In the genomic region with DNA sequence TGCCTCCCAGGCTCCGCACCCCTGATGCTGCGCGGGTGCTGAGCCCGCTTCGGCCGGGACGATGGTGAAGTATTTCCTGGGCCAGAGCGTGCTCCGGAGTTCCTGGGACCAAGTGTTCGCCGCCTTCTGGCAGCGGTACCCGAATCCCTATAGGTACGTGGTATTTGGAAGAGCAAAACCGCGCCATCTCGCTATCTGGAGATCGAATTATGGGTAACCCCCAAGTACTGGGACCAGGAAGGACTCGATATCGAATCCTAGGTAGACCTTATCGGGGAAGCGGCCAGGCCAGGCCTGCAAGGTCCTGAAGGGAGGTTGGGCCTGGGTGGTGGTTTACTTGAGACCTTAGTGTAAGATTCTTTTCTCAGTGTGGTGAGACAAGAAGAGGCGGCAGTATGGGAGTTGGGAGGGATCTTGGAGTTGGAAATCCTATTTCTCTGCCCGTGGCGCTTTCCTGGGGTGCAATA, we compare ENCODE assay signal across 8 cellular contexts. TPM values are rescaled to one million over a fixed set of nuclear protein-coding genes. Genes with fewer than 3 reads are reported as not detected.
A peak's percentile ranks its signal among the peaks of the same experiment; 100 is the strongest.
DNase-seq lines count a peak whose midpoint lies in the region; ATAC-seq and TF ChIP-seq lines count a peak whose summit lies in the region.

No MANE protein-coding gene starts in this region.

- peak overlapping the region; percentile 95 for H3K4me2 ChIP-seq in MM.1S (ENCODE audit: low read depth, low read length)

- H3K9me3 Mint-ChIP-seq in naive thymus-derived CD4-positive, alpha-beta T cell = peaks cover 0 to 2% (median 0%) of the 10 kb centered on the region in 11 donors

- H3K4me3 ChIP-seq in MM.1S (ENCODE audit: low read length) (peak overlapping the region; percentile 98), ectodermal cell (ENCODE audit: insufficient read depth, low read depth, low read length) (peak overlapping the region; percentile 94)
- peak overlapping the region; percentile 98 for H3K4me3 ChIP-seq in naive thymus-derived CD4-positive, alpha-beta T cell (ENCODE audit: low read length)

- H3K27me3 Mint-ChIP-seq in naive thymus-derived CD4-positive, alpha-beta T cell = no peaks in the 10 kb centered on the region

- no peaks in the 10 kb centered on the region for H3K27me3 ChIP-seq in MM.1S (replicated peaks; ENCODE audit: insufficient read depth, low read length)
- H3K27me3 ChIP-seq in ectodermal cell (ENCODE audit: control insufficient read depth, insufficient read depth, low read length, poor library complexity, severe bottlenecking) = peaks cover 7% of the 10 kb centered on the region
- H3K27me3 ChIP-seq in naive thymus-derived CD4-positive, alpha-beta T cell (ENCODE audit: control insufficient read depth in 2 of 2, insufficient read depth in 2 of 2, low read length in 2 of 2) = no peaks in the 10 kb centered on the region

- H3K27ac Mint-ChIP-seq in naive thymus-derived CD4-positive, alpha-beta T cell = peak overlapping the region; percentile 73 to 96 (median 90)

- H4K20me1 ChIP-seq in MM.1S (ENCODE audit: insufficient read depth, low read length) = 0 out of 2 replicates have a peak, but pooled peaks cover 7% of the 10 kb centered on the region

- H3K27ac ChIP-seq in MM.1S (ENCODE audit: low read length) (peak overlapping the region; percentile 93), ectodermal cell (ENCODE audit: insufficient read depth, low read depth, low read length, poor library complexity, severe bottlenecking) (no peak overlapping the region)
- peak overlapping the region; percentile 78 for H3K27ac ChIP-seq in naive thymus-derived CD4-positive, alpha-beta T cell (ENCODE audit: low read depth, low read length)

- DNase-seq in MM.1S (peak; percentile 28), CD1c-positive myeloid dendritic cell (ENCODE audit: extremely low spot score) (no peak), cerebellum (ENCODE audit: low spot score) (no peak)
- DNase-seq in naive thymus-derived CD4-positive, alpha-beta T cell = no peak

- peaks cover 0 to 43% (median 3%) of the 10 kb centered on the region in 5 donors for H3K36me3 Mint-ChIP-seq in naive thymus-derived CD4-positive, alpha-beta T cell

- H3K4me3 Mint-ChIP-seq in naive thymus-derived CD4-positive, alpha-beta T cell = peak overlapping the region; percentile 84 to 95 (median 88)

- intact Hi-C loops in naive thymus-derived CD4-positive, alpha-beta T cell (cut with micrococcal nuclease) = loop anchor here (1.0 to 10.0 kb wide), 7 partner anchors 7 to 857 kb away; partner anchors contain the start of genes FAF2 (in 1 of the 2), MXD3 (in 1 of the 2), NSD1 (in 1 of the 2) and RNF44 (in 1 of the 2)

- H3K4me1 ChIP-seq in MM.1S (ENCODE audit: low read length) (peaks cover 38% of the 10 kb centered on the region), ectodermal cell (ENCODE audit: control insufficient read depth, insufficient read depth, low read length) (peaks cover 6% of the 10 kb centered on the region)
- peaks cover 46 to 49% of the 10 kb centered on the region in 2 donors for H3K4me1 ChIP-seq in naive thymus-derived CD4-positive, alpha-beta T cell (ENCODE audit: control insufficient read depth in 2 of 2, insufficient read depth in 2 of 2, low read length in 2 of 2)

- peaks cover 47 to 72% (median 70%) of the 10 kb centered on the region in 7 donors for H3K4me1 Mint-ChIP-seq in naive thymus-derived CD4-positive, alpha-beta T cell

- POLR2A ChIA-PET in naive thymus-derived CD4-positive, alpha-beta T cell (lab: Charles Lee) = interaction anchor here (0.7 to 1.2 kb wide), 7 partner anchors 8 to 171 kb away, joined by 3 to 6 read pairs (median 3); partner anchors contain the start of genes MXD3 and NSD1

- H3K9me3 ChIP-seq in MM.1S (replicated peaks; ENCODE audit: insufficient read depth, low read length) = no peaks in the 10 kb centered on the region
- no peaks in the 10 kb centered on the region for H3K9me3 ChIP-seq in ectodermal cell (ENCODE audit: control insufficient read depth, low read length)
- H3K9me3 ChIP-seq in naive thymus-derived CD4-positive, alpha-beta T cell (ENCODE audit: control insufficient read depth in 2 of 3, low read length in 3 of 3) = no peaks in the 10 kb centered on the region

- WGBS in ectodermal cell, 2 experiments = 1 to 2% methylated on average over 25 of the region's 25 CpGs

- peak overlapping the region; percentile 99 for H3K9ac ChIP-seq in MM.1S (ENCODE audit: low read length)

- H3K9me2 ChIP-seq in MM.1S (replicated peaks; ENCODE audit: insufficient read depth, low read length) = no peaks in the 10 kb centered on the region

- H3K36me3 ChIP-seq in MM.1S (replicated peaks; ENCODE audit: insufficient read depth, low read length) = no peaks in the 10 kb centered on the region
- peaks cover 18% of the 10 kb centered on the region for H3K36me3 ChIP-seq in ectodermal cell (ENCODE audit: control insufficient read depth, insufficient read depth, low read length)
- peaks cover 0 to 23% (median 0%) of the 10 kb centered on the region in 3 experiments for H3K36me3 ChIP-seq in naive thymus-derived CD4-positive, alpha-beta T cell (ENCODE audit: control insufficient read depth in 2 of 3, insufficient read depth in 3 of 3, low read length in 3 of 3)

- H3F3A ChIP-seq in MM.1S (ENCODE audit: insufficient read depth, low read length) = peaks cover 77% of the 10 kb centered on the region

- no peak overlapping the region for H2AFZ ChIP-seq in MM.1S (ENCODE audit: low read length)

- ATAC-seq in GM18498 (IDR thresholded peaks at IDR 0.05; ENCODE audit: unreplicated experiment) (peak; percentile 10), HG02798 (IDR thresholded peaks at IDR 0.05; ENCODE audit: poor library complexity, unreplicated experiment) (no peak), HG02885 (IDR thresholded peaks at IDR 0.05; ENCODE audit: poor library complexity, unreplicated experiment) (no peak)
- ATAC-seq in naive thymus-derived CD4-positive, alpha-beta T cell = no peak

- no peak for TF ChIP-seq CTCF in MM.1S (IDR thresholded peaks at IDR 0.05; ENCODE audit: low read length)

- CTCF ChIA-PET in naive thymus-derived CD4-positive, alpha-beta T cell (lab: Charles Lee) = interaction anchor here (0.6 to 0.8 kb wide), 2 partner anchors 189 to 221 kb away, joined by 3 read pairs; no protein-coding TSS in a partner anchor

- H3K79me2 ChIP-seq in MM.1S (ENCODE audit: low read length) = peaks cover 80% of the 10 kb centered on the region

RNA-seq across cellular contexts. Expression of gene PRELID1, which starts 0.4 kb away (rescaled TPM):
- polyA plus RNA-seq in ectodermal cell (2013, experiment 1 of 4) = 149 TPM
- 139 TPM for polyA plus RNA-seq in ectodermal cell (2013, experiment 2 of 4)
- polyA plus RNA-seq in ectodermal cell (2013, experiment 3 of 4) = 143 TPM
- polyA plus RNA-seq in ectodermal cell (2013, experiment 4 of 4) = 154 TPM
- 100 to 1,000 TPM in 1 of 5 experiments, 10 to 100 TPM in 4; 49.0 to 172 (median 57.2) TPM for total RNA-seq in naive thymus-derived CD4-positive, alpha-beta T cell
- 100 to 1,000 TPM; 155 to 177 TPM for polyA plus RNA-seq in naive thymus-derived CD4-positive, alpha-beta T cell
- 27.2 TPM for total RNA-seq in cerebellum

RNA-seq across cellular contexts. Expression of gene RAB24, which starts 0.4 kb away (rescaled TPM):
- polyA plus RNA-seq in ectodermal cell (2013, experiment 1 of 4) = 14.8 TPM
- polyA plus RNA-seq in ectodermal cell (2013, experiment 2 of 4) = 11.3 TPM
- 14.9 TPM for polyA plus RNA-seq in ectodermal cell (2013, experiment 3 of 4)
- 13.2 TPM for polyA plus RNA-seq in ectodermal cell (2013, experiment 4 of 4)
- 10 to 100 TPM; 18.0 to 47.5 (median 24.3) TPM for total RNA-seq in naive thymus-derived CD4-positive, alpha-beta T cell
- polyA plus RNA-seq in naive thymus-derived CD4-positive, alpha-beta T cell = 10 to 100 TPM; 14.9 to 17.1 TPM
- total RNA-seq in cerebellum = 9.5 TPM

RNA-seq across cellular contexts. Expression of gene MXD3, which starts 7.7 kb away (rescaled TPM):
- polyA plus RNA-seq in ectodermal cell (2013, experiment 1 of 4) = 26.1 TPM
- 16.9 TPM for polyA plus RNA-seq in ectodermal cell (2013, experiment 2 of 4)
- 27.5 TPM for polyA plus RNA-seq in ectodermal cell (2013, experiment 3 of 4)
- 28.0 TPM for polyA plus RNA-seq in ectodermal cell (2013, experiment 4 of 4)
- 10 to 100 TPM in 4 of 5 experiments, 1 to 10 TPM in 1; 8.8 to 39.8 (median 18.3) TPM for total RNA-seq in naive thymus-derived CD4-positive, alpha-beta T cell
- under 1 TPM; 0.63 to 0.75 TPM for polyA plus RNA-seq in naive thymus-derived CD4-positive, alpha-beta T cell
- total RNA-seq in cerebellum = 8.6 TPM

RNA-seq across cellular contexts. Expression of gene LMAN2, which starts 47.5 kb away (rescaled TPM):
- polyA plus RNA-seq in ectodermal cell (2013, experiment 1 of 4) = 141 TPM
- 132 TPM for polyA plus RNA-seq in ectodermal cell (2013, experiment 2 of 4)
- polyA plus RNA-seq in ectodermal cell (2013, experiment 3 of 4) = 116 TPM
- 129 TPM for polyA plus RNA-seq in ectodermal cell (2013, experiment 4 of 4)
- total RNA-seq in naive thymus-derived CD4-positive, alpha-beta T cell = 100 to 1,000 TPM in 2 of 5 experiments, 10 to 100 TPM in 3; 71.8 to 144 (median 99.7) TPM
- 100 to 1,000 TPM; 194 to 202 TPM for polyA plus RNA-seq in naive thymus-derived CD4-positive, alpha-beta T cell
- total RNA-seq in cerebellum = 69.0 TPM

RNA-seq across cellular contexts. Expression of gene RGS14, which starts 53.8 kb away (rescaled TPM):
- polyA plus RNA-seq in ectodermal cell (2013, experiment 1 of 4) = 8.8 TPM
- polyA plus RNA-seq in ectodermal cell (2013, experiment 2 of 4) = 8.0 TPM
- polyA plus RNA-seq in ectodermal cell (2013, experiment 3 of 4) = 14.7 TPM
- 12.6 TPM for polyA plus RNA-seq in ectodermal cell (2013, experiment 4 of 4)
- 100 to 1,000 TPM in 3 of 5 experiments, 10 to 100 TPM in 2; 68.4 to 196 (median 112) TPM for total RNA-seq in naive thymus-derived CD4-positive, alpha-beta T cell
- polyA plus RNA-seq in naive thymus-derived CD4-positive, alpha-beta T cell = 100 to 1,000 TPM in 1 of 2 donors, 10 to 100 TPM in 1; 32.9 to 100 TPM
- total RNA-seq in cerebellum = 1.8 TPM
